ENCODE assay signal across 17 cellular contexts in the genomic region with DNA sequence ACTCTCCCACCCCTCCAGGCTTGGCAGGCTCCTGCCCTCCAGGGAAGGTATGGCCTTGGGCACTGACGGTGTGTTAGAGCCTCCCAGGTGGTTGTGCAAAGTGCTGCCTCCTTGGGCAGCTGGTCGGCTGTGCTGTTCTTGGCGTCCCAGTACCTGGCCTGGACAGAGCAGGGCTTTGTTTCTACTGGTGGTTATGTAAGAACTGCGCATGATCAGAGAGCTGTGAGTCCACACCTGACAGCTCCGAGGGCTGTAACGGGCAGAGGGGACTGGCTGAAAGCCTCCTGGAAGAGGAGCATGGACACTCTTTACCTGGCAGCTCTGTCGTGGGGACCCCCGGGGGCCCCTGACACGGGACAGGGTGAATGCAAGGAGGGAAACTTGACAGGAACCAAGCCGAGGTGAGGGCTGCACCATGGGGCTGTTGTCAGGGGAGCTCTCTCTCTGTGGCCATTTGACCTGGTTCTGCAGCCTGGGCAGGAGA. TPM values are rescaled to one million over a fixed set of nuclear protein-coding genes. Genes with fewer than 3 reads are reported as not detected.
DNase-seq lines count a peak whose midpoint lies in the region; ATAC-seq, FAIRE-seq and TF ChIP-seq lines count a peak whose summit lies in the region.
"Had no signal": no experiment of that assay in that cellular context is flagged by ENCODE, and none has a peak within 500 bp of the region (broad histone marks: within the 10 kb centered on the region; RNA-seq: fewer than 3 reads in every experiment).

No MANE protein-coding gene starts in this region.

- peaks cover 0 to 20% (median 1%) of the 10 kb centered on the region in 12 donors for H3K4me1 ChIP-seq in heart left ventricle
- H3K4me1 ChIP-seq in pancreas = peaks cover 7 to 46% (median 20%) of the 10 kb centered on the region in 3 donors

- no peak overlapping the region for H3K4me3 ChIP-seq in heart left ventricle
- peak overlapping the region in 2 of 4 donors; percentile 6 to 26 for H3K4me3 ChIP-seq in pancreas
- no peak overlapping the region for H3K4me3 ChIP-seq in MG63

- H3K27ac ChIP-seq in heart left ventricle (no peak overlapping the region), layer of hippocampus (ENCODE audit: low read depth, low read length) (peak overlapping the region; percentile 10), pancreas (peak overlapping the region; percentile 33 to 87 (median 66))
- H3K27ac ChIP-seq: C4-2B had no signal

- TF ChIP-seq POLR2A in heart left ventricle (IDR thresholded peaks at IDR 0.05) = no peak

- ATAC-seq in Right ventricle myocardium inferior (no peak), heart left ventricle (no peak), pancreas (peak; percentile 72 to 86 (median 80)), GM18867 (IDR thresholded peaks at IDR 0.05; ENCODE audit: unreplicated experiment) (no peak)
- ATAC-seq: PC-3 had no signal

- no peak for FAIRE-seq in pancreas (lab: Jason Lieb, UNC)

- intact Hi-C loops in Right ventricle myocardium inferior (cut with DNase I) = no loop called here
- intact Hi-C loops in heart left ventricle (cut with DNase I) = no loop called here
- intact Hi-C loops in pancreas (cut with DNase I) = no loop called here

- peak; percentile 4 for DNase-seq in Right ventricle myocardium inferior (ENCODE audit: missing footprints)
- no peak for DNase-seq in heart left ventricle
- peak; percentile 70 to 94 (median 86) for DNase-seq in pancreas
- no peak for DNase-seq in NCI-H774 (lab: John Stamatoyannopoulos, UW)
- DNase-seq in occipital lobe (lab: John Stamatoyannopoulos, UW) = no peak
- DNase-seq in MG63 = no peak
- DNase-seq: 8988T, COR-L47, DMS153, H7, NCI-H1436 treated with DMSO at 0.1 percent for 48 hours, NCI-H2081 treated with DMSO at 0.1 percent for 48 hours, NCI-H524 treated with DMSO at 0.1 percent for 48 hours, PC-3 had no signal

- no peaks in the 10 kb centered on the region for H3K9me3 ChIP-seq in heart left ventricle
- no peaks in the 10 kb centered on the region for H3K9me3 ChIP-seq in pancreas
- no peaks in the 10 kb centered on the region for H3K9me3 ChIP-seq in MG63

- H3K27me3 ChIP-seq in heart left ventricle = peaks cover 0 to 39% (median 15%) of the 10 kb centered on the region in 9 donors
- peaks cover 14% of the 10 kb centered on the region for H3K27me3 ChIP-seq in layer of hippocampus (ENCODE audit: control insufficient read depth, insufficient read depth, low read length)
- no peaks in the 10 kb centered on the region for H3K27me3 ChIP-seq in pancreas
- peaks cover 24% of the 10 kb centered on the region for H3K27me3 ChIP-seq in MG63

- no peak for TF ChIP-seq CTCF in heart left ventricle (IDR thresholded peaks at IDR 0.05)
- TF ChIP-seq CTCF in pancreas (IDR thresholded peaks at IDR 0.05) = no peak

- no peaks in the 10 kb centered on the region for H3K36me3 ChIP-seq in heart left ventricle
- H3K36me3 ChIP-seq in pancreas = no peaks in the 10 kb centered on the region
- H3K36me3 ChIP-seq in MG63 = no peaks in the 10 kb centered on the region

- 68 to 82% (median 74%) methylated on average over 6 to 10 of the region's 10 CpGs for WGBS in heart left ventricle, 4 donors
- 7 to 11% methylated on average over 10 of the region's 10 CpGs for WGBS in pancreas, 2 donors

RNA-seq across cellular contexts. Expression of gene SFRP5, which starts 3.1 kb away (rescaled TPM):
- total RNA-seq in Right ventricle myocardium inferior (2.5 TPM), heart left ventricle (1 to 10 TPM in 5 of 9 donors, under 1 TPM in 4; 0.12 to 3.7 (median 1.8) TPM), pancreas (100 to 1,000 TPM in 1 of 6 donors, 10 to 100 TPM in 5; 59.8 to 159 (median 67.7) TPM), occipital lobe (0.62 TPM)
- polyA plus RNA-seq in heart left ventricle (1 to 10 TPM in 1 of 2 donors, under 1 TPM in 1; 1.00 to 1.3 TPM), pancreas (100 to 1,000 TPM; 148 to 180 TPM)
- not detected in 2 replicates for total RNA-seq in MG63 (2014; rRNA removed; shearing (Covaris generic); ENCODE audit: low replicate concordance)
- total RNA-seq: PC-3 had no signal

RNA-seq across cellular contexts. Expression of gene ZFYVE27, which starts 37.9 kb away (rescaled TPM):
- 11.7 TPM for total RNA-seq in Right ventricle myocardium inferior
- 10 to 100 TPM in 8 of 9 donors, 1 to 10 TPM in 1; 7.3 to 16.1 (median 13.1) TPM for total RNA-seq in heart left ventricle
- 10 to 100 TPM in 1 of 2 donors, 1 to 10 TPM in 1; 9.5 to 28.5 TPM for polyA plus RNA-seq in heart left ventricle
- 10 to 100 TPM; 11.9 to 23.6 (median 14.3) TPM for total RNA-seq in pancreas
- 10 to 100 TPM; 22.3 to 34.9 TPM for polyA plus RNA-seq in pancreas
- total RNA-seq in occipital lobe = 49.0 TPM
- total RNA-seq in MG63 (2014; rRNA removed; shearing (Covaris generic); ENCODE audit: low replicate concordance) = 9.2 and 18.2 TPM in 2 replicates

Comparison
In these comparisons a context has a peak if more than half of its experiments do, and no peak if none do; other contexts are left out.
1. DNase-seq: peak in Right ventricle myocardium inferior (single experiment) and pancreas (6 of 6); none in heart left ventricle (0 of 5), NCI-H774 (single experiment), occipital lobe (single experiment) and MG63 (single experiment).
2. ATAC-seq: peak in pancreas (4 of 4); none in Right ventricle myocardium inferior (single experiment), heart left ventricle (0 of 4) and GM18867 (single experiment).
3. H3K27ac ChIP-seq: peak in layer of hippocampus (single experiment) and pancreas (4 of 4); none in heart left ventricle (0 of 12).
4. RNA of gene SFRP5, which starts 3.1 kb away (total RNA-seq): 59.8 to 159 TPM in pancreas; 2.5 TPM in Right ventricle myocardium inferior (single experiment), 0.12 to 3.7 TPM in heart left ventricle, 0.62 TPM in occipital lobe (single experiment) and not detected in MG63; every median in the first group is over 10 times any median in the second.